15 cellular contexts compared by ENCODE assay signal in the genomic region with DNA sequence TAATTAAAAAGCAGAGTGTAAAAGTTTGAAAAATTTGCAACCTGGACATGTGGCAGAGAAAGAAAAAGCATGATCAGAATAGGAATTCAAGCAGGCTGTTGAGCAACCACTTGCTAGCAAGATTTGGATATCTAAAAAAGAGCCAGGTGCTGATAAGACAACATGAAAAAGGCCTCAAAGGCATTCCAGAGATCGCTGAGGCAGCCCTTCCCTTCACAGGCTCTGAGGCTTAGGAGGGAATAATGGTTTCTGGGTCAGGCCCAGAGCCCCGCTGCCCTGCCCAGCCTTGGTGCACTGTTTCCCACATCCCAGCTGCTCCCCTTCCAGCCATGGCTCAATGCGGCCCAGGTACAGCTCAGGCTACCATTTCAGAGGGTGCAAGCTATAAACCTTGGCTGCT.
A peak's percentile ranks its signal among the peaks of the same experiment; 100 is the strongest.
DNase-seq lines count a peak whose midpoint lies in the region; ATAC-seq and TF ChIP-seq lines count a peak whose summit lies in the region.
"Had no signal": no experiment of that assay in that cellular context is flagged by ENCODE, and none has a peak within 500 bp of the region (broad histone marks: within the 10 kb centered on the region; RNA-seq: fewer than 3 reads in every experiment).

No MANE protein-coding gene starts in this region.

- H3K27me3 Mint-ChIP-seq in activated T-helper 17 cell treated with anti-CD3 and anti-CD28 coated beads, Interleukin-2, amount 50 U/mL, for 72 hours = no peaks in the 10 kb centered on the region
- H3K27me3 Mint-ChIP-seq: CD4-positive, CD25-positive, alpha-beta regulatory T cell had no signal

- H3K23ac ChIP-seq in mesenchymal stem cell (ENCODE audit: low read length in 2 of 2) (no peak overlapping the region), trophoblast cell (ENCODE audit: low read length) (no peak overlapping the region)

- no peak overlapping the region for H2AFZ ChIP-seq in mesenchymal stem cell (ENCODE audit: low read depth, low read length)
- no peak overlapping the region for H2AFZ ChIP-seq in trophoblast cell (ENCODE audit: insufficient read depth, low read length, poor library complexity)
- H2AFZ ChIP-seq: GM23248 had no signal

- H3K36me3 ChIP-seq in mesenchymal stem cell (ENCODE audit: control insufficient read depth in 1 of 2, insufficient read depth in 2 of 2, low read depth in 1 of 2, low read length in 2 of 2) (no peaks in the 10 kb centered on the region), trophoblast cell (ENCODE audit: control insufficient read depth in 1 of 2, insufficient read depth in 2 of 2, low read length in 2 of 2) (no peaks in the 10 kb centered on the region)
- H3K36me3 ChIP-seq: BE2C had no signal

- H3K36me3 Mint-ChIP-seq in activated T-helper 17 cell treated with anti-CD3 and anti-CD28 coated beads, Interleukin-2, amount 50 U/mL, for 72 hours (ENCODE audit: low read depth) = no peaks in the 10 kb centered on the region
- H3K36me3 Mint-ChIP-seq: CD4-positive, CD25-positive, alpha-beta regulatory T cell had no signal

- H2BK120ac ChIP-seq in mesenchymal stem cell (ENCODE audit: low read depth, low read length) (no peak overlapping the region), trophoblast cell (ENCODE audit: insufficient read depth, low read length, poor library complexity) (peak overlapping the region; percentile 46)

- in situ Hi-C loops in GM13977 (cut with MboI; ENCODE audit: low pct_unique_long_range_greater_than_20kb, low sequenced_read_pairs, unreplicated experiment) = no loop called here

- H3K14ac ChIP-seq in mesenchymal stem cell (ENCODE audit: low read length in 2 of 2) (no peak overlapping the region), trophoblast cell (ENCODE audit: low read length) (peak overlapping the region; percentile 48)

- H3K27ac ChIP-seq in mesenchymal stem cell (ENCODE audit: low read length, poor library complexity, severe bottlenecking) = no peak overlapping the region
- peak overlapping the region; percentile 6 for H3K27ac ChIP-seq in trophoblast cell (ENCODE audit: low read depth, low read length)
- H3K27ac ChIP-seq: GM23248 had no signal

- peaks cover 2% of the 10 kb centered on the region for H3K79me2 ChIP-seq in trophoblast cell (ENCODE audit: control insufficient read depth, insufficient read depth, low read length, poor library complexity)

- peaks cover 4 to 5% of the 10 kb centered on the region in 2 experiments for H3K27me3 ChIP-seq in mesenchymal stem cell (ENCODE audit: control insufficient read depth in 1 of 2, insufficient read depth in 1 of 2, low read length in 2 of 2)
- no peaks in the 10 kb centered on the region for H3K27me3 ChIP-seq in trophoblast cell (ENCODE audit: insufficient read depth, low read length)
- H3K27me3 ChIP-seq: BE2C had no signal

- no peak overlapping the region for H4K12ac ChIP-seq in trophoblast cell (ENCODE audit: low read depth, low read length)

- H3K79me1 ChIP-seq in mesenchymal stem cell (replicated peaks; ENCODE audit: low read length, poor library complexity, severe bottlenecking) (no peaks in the 10 kb centered on the region), trophoblast cell (ENCODE audit: low read length) (peaks cover 9% of the 10 kb centered on the region)

- peaks cover 4% of the 10 kb centered on the region for H3K4me1 ChIP-seq in mesenchymal stem cell (ENCODE audit: control insufficient read depth, insufficient read depth, low read depth, low read length)
- peaks cover 2 to 7% of the 10 kb centered on the region in 2 experiments for H3K4me1 ChIP-seq in trophoblast cell (ENCODE audit: control insufficient read depth in 1 of 2, insufficient read depth in 2 of 2, low read length in 2 of 2)

- H3K9ac ChIP-seq in mesenchymal stem cell (ENCODE audit: low read length) (no peak overlapping the region), trophoblast cell (ENCODE audit: low read length) (no peak overlapping the region)
- H3K9ac ChIP-seq: GM23248 had no signal

- no peak for TF ChIP-seq CTCF in GM13977 (IDR thresholded peaks at IDR 0.05; ENCODE audit: extremely low read depth, insufficient read depth, missing control alignments)

- H2BK5ac ChIP-seq in mesenchymal stem cell (ENCODE audit: low read depth, low read length, poor library complexity, severe bottlenecking) (no peak overlapping the region), trophoblast cell (ENCODE audit: low read depth, low read length, poor library complexity) (no peak overlapping the region)

- no peak overlapping the region for H3K4ac ChIP-seq in mesenchymal stem cell (ENCODE audit: low read depth in 1 of 2, low read length in 2 of 2)
- no peak overlapping the region for H3K4ac ChIP-seq in trophoblast cell (ENCODE audit: low read depth, low read length)

- no peak for ATAC-seq in activated T-helper 17 cell treated with anti-CD3 and anti-CD28 coated beads, Interleukin-2, amount 50 U/mL, for 72 hours (replicated peaks)
- ATAC-seq in GM21737 (IDR thresholded peaks at IDR 0.05; ENCODE audit: unreplicated experiment) = no peak

- H4K91ac ChIP-seq in mesenchymal stem cell (ENCODE audit: low read length) = peak overlapping the region; percentile 39
- peak overlapping the region; percentile 26 for H4K91ac ChIP-seq in trophoblast cell (ENCODE audit: low read depth, low read length)

- H3K9me3 ChIP-seq in mesenchymal stem cell (ENCODE audit: control insufficient read depth, low read length) (no peaks in the 10 kb centered on the region), trophoblast cell (ENCODE audit: insufficient read depth, low read depth, low read length) (peaks cover 7% of the 10 kb centered on the region)
- H3K9me3 ChIP-seq: BE2C had no signal

- no peak overlapping the region for H2BK15ac ChIP-seq in mesenchymal stem cell (ENCODE audit: low read depth, poor library complexity, severe bottlenecking)

- H3K4me3 ChIP-seq in mesenchymal stem cell (ENCODE audit: insufficient read depth in 1 of 2, low read depth in 1 of 2, low read length in 2 of 2) (no peak overlapping the region), trophoblast cell (ENCODE audit: low read depth, low read length) (no peak overlapping the region)
- H3K4me3 ChIP-seq: GM23248 had no signal

- no peak overlapping the region for H3K4me2 ChIP-seq in mesenchymal stem cell (ENCODE audit: low read length, poor library complexity, severe bottlenecking)
- no peak overlapping the region for H3K4me2 ChIP-seq in trophoblast cell (ENCODE audit: low read length)

- no peak overlapping the region for H3K18ac ChIP-seq in mesenchymal stem cell (ENCODE audit: low read depth in 1 of 2, low read length in 2 of 2)
- H3K18ac ChIP-seq in trophoblast cell (ENCODE audit: low read length) = no peak overlapping the region

- no peak overlapping the region for H3K4me3 Mint-ChIP-seq in activated T-helper 17 cell treated with anti-CD3 and anti-CD28 coated beads, Interleukin-2, amount 50 U/mL, for 72 hours
- H3K4me3 Mint-ChIP-seq: CD4-positive, CD25-positive, alpha-beta regulatory T cell; CD8-positive, alpha-beta memory T cell had no signal

- H2BK12ac ChIP-seq in mesenchymal stem cell (ENCODE audit: low read length in 2 of 2) = no peak overlapping the region
- H2BK12ac ChIP-seq in trophoblast cell (ENCODE audit: low read length) = no peak overlapping the region

- no peak overlapping the region for H3K27ac Mint-ChIP-seq in activated T-helper 17 cell treated with anti-CD3 and anti-CD28 coated beads, Interleukin-2, amount 50 U/mL, for 72 hours
- H3K27ac Mint-ChIP-seq: CD4-positive, CD25-positive, alpha-beta regulatory T cell; CD8-positive, alpha-beta memory T cell had no signal

- 28% methylated on average over 3 of the region's 3 CpGs for WGBS in mesenchymal stem cell
- WGBS in trophoblast cell (ENCODE audit: extremely low coverage, insufficient coverage, insufficient read length) = no CpG with 5 or more reads among the region's 3 CpGs

- no peak overlapping the region for H4K8ac ChIP-seq in mesenchymal stem cell (ENCODE audit: low read length)
- H4K8ac ChIP-seq in trophoblast cell (ENCODE audit: low read depth, low read length) = no peak overlapping the region

- no peak overlapping the region for H2AK5ac ChIP-seq in mesenchymal stem cell (ENCODE audit: low read length, severe bottlenecking)
- H2AK5ac ChIP-seq in trophoblast cell (ENCODE audit: low read length) = no peak overlapping the region

- H3K4me1 Mint-ChIP-seq in activated T-helper 17 cell treated with anti-CD3 and anti-CD28 coated beads, Interleukin-2, amount 50 U/mL, for 72 hours = no peaks in the 10 kb centered on the region
- H3K4me1 Mint-ChIP-seq: CD4-positive, CD25-positive, alpha-beta regulatory T cell; CD8-positive, alpha-beta memory T cell had no signal

- DNase-seq in amniotic epithelial cell (ENCODE audit: low read depth) = peak; percentile 28
- DNase-seq in mesenchymal stem cell = no peak
- DNase-seq in trophoblast cell = peak; percentile 38 to 69
- DNase-seq in hippocampal formation (lab: John Stamatoyannopoulos, UW) = no peak
- DNase-seq in GM13977 (ENCODE audit: low spot score) = no peak
- DNase-seq: ACHN; BE2C; C1 segment of cervical spinal cord; CD4-positive, CD25-positive, alpha-beta regulatory T cell; CD8-positive, alpha-beta memory T cell; COR-L47; GM23248; HCEC 1CT had no signal

- H3K9me3 Mint-ChIP-seq in activated T-helper 17 cell treated with anti-CD3 and anti-CD28 coated beads, Interleukin-2, amount 50 U/mL, for 72 hours = peaks cover 7% of the 10 kb centered on the region

Comparison
In these comparisons a context has a peak if more than half of its experiments do, and no peak if none do; other contexts are left out.
1. DNase-seq: peak in amniotic epithelial cell (single experiment) and trophoblast cell (2 of 2); none in mesenchymal stem cell (single experiment), hippocampal formation (0 of 2) and GM13977 (single experiment).